Comparison of ENCODE assay signal across 8 cellular contexts in the genomic region with DNA sequence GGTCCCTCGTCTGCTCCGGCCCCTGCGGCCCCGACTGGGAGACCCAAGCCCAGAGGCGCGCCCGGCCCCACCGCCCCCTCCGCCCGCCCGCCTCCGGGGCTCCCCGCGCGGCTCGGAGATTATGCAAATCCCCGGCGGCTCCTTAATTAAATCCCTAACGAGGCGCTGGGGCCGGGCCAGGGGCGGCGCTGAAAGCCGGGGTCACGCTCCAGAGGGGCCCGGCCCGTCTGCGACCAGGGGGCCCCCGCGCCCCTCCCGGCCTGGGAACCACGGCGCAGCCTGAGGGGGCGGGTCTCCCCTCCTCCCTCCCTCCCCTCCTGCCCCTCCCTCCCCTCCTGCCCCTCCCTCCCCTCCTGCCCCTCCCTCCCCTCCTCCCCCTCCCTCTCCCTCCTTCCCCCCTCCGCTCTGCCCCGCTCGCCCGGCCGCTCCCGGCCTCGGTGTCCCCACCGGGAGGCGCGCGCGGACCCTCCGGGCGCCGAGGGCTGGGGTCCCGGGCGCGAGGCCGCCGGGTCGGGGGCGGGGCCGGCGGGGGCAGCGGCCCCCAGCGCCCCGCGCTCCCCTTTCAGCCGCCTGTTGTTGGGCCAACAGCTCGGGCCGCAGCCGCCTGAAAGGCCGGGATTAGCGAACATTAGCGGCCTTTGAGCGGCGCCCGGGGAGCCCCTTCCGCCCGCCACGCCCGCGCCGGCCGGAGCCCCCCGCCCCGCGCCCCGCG. TPM values are rescaled to one million over a fixed set of nuclear protein-coding genes. Genes with fewer than 3 reads are reported as not detected.
A peak's percentile ranks its signal among the peaks of the same experiment; 100 is the strongest.
DNase-seq lines count a peak whose midpoint lies in the region; ATAC-seq and TF ChIP-seq lines count a peak whose summit lies in the region.

No MANE protein-coding gene starts in this region.

- H3K27me3 Mint-ChIP-seq in glutamatergic neuron (ENCODE audit: unreplicated experiment) = no peaks in the 10 kb centered on the region

- intact Hi-C loops in gastrocnemius medialis (cut with DNase I; ENCODE audit: low total_unique reads) = no loop called here

- H3K27ac Mint-ChIP-seq in glutamatergic neuron (ENCODE audit: unreplicated experiment) = no peak overlapping the region

- DNase-seq in GM10266 (ENCODE audit: extremely low spot score) (peak; percentile 79), RWPE2 (ENCODE audit: low spot score) (no peak), glutamatergic neuron (peak; percentile 58), gastrocnemius medialis (no peak), activated gamma-delta T cell treated with Interleukin-2 at 50 U/mL for 16 hours (no peak)
- no peak for DNase-seq in activated CD4-positive, CD25-positive, alpha-beta regulatory T cell (lab: John Stamatoyannopoulos, UW)

- TF ChIP-seq POLR2A in gastrocnemius medialis (IDR thresholded peaks at IDR 0.05) = no peak

- H3K9me3 Mint-ChIP-seq in glutamatergic neuron (ENCODE audit: unreplicated experiment) = peaks cover 2% of the 10 kb centered on the region

- H3K27me3 ChIP-seq in RWPE2 (ENCODE audit: insufficient read depth, poor library complexity, severe bottlenecking) (no peaks in the 10 kb centered on the region), gastrocnemius medialis (peaks cover 2 to 18% (median 13%) of the 10 kb centered on the region in 3 donors)

- no peak overlapping the region for H3K4me3 Mint-ChIP-seq in glutamatergic neuron (ENCODE audit: unreplicated experiment)

- H3K36me3 ChIP-seq in RWPE2 (ENCODE audit: low read depth) (no peaks in the 10 kb centered on the region), gastrocnemius medialis (no peaks in the 10 kb centered on the region)

- no peaks in the 10 kb centered on the region for H3K36me3 Mint-ChIP-seq in glutamatergic neuron (ENCODE audit: unreplicated experiment)

- H3K4me3 ChIP-seq in RWPE2 (ENCODE audit: severe bottlenecking) (peak overlapping the region; percentile 34), gastrocnemius medialis (peak overlapping the region; percentile 13 to 42 (median 26))

- H3K27ac ChIP-seq in RWPE2 (ENCODE audit: poor library complexity, severe bottlenecking) = no peak overlapping the region
- no peak overlapping the region for H3K27ac ChIP-seq in gastrocnemius medialis

- H3K4me1 ChIP-seq in RWPE2 (ENCODE audit: insufficient read depth, poor library complexity, severe bottlenecking) (peaks cover 6% of the 10 kb centered on the region), gastrocnemius medialis (peaks cover 0 to 7% of the 10 kb centered on the region in 2 donors)

- no peak for TF ChIP-seq CTCF in GM10266 (IDR thresholded peaks at IDR 0.05; ENCODE audit: control insufficient read depth, insufficient read depth, low read depth, missing control alignments)
- TF ChIP-seq CTCF in RWPE2 (IDR thresholded peaks at IDR 0.05; ENCODE audit: poor library complexity, severe bottlenecking) = no peak
- TF ChIP-seq CTCF in glutamatergic neuron (IDR thresholded peaks at IDR 0.05; ENCODE audit: partially characterized antibody, unreplicated experiment) = no peak
- TF ChIP-seq CTCF in gastrocnemius medialis (IDR thresholded peaks at IDR 0.05 in 4 of 5, conservative IDR thresholded peaks at IDR 0.05 in 1 of 5) = no peak

- no peak for ATAC-seq in RWPE2 (ENCODE audit: low read depth)
- ATAC-seq in gastrocnemius medialis = no peak
- ATAC-seq in GM18520 (IDR thresholded peaks at IDR 0.05; ENCODE audit: unreplicated experiment) = no peak
- ATAC-seq in HG03571 (IDR thresholded peaks at IDR 0.05; ENCODE audit: unreplicated experiment) = no peak

- in situ Hi-C loops in gastrocnemius medialis (cut with MboI; ENCODE audit: low sequenced_read_pairs in 4 of 4) = no loop called here

- H3K4me1 Mint-ChIP-seq in glutamatergic neuron (ENCODE audit: low read depth, unreplicated experiment) = no peaks in the 10 kb centered on the region

- H3K9me3 ChIP-seq in RWPE2 (ENCODE audit: severe bottlenecking) (no peaks in the 10 kb centered on the region), gastrocnemius medialis (no peaks in the 10 kb centered on the region)

RNA-seq across cellular contexts. Expression of a gene that starts 25.9 kb away (rescaled TPM):
- total RNA-seq in glutamatergic neuron (ENCODE audit: unreplicated experiment) (11.3 TPM), gastrocnemius medialis (under 1 TPM in 3 of 4 donors, not detected in 1; 0.15 to 0.51 (median 0.18) TPM)

RNA-seq across cellular contexts. Expression of a gene that starts 45.9 kb away (rescaled TPM):
- total RNA-seq in glutamatergic neuron (ENCODE audit: unreplicated experiment) (23.0 TPM), gastrocnemius medialis (1 to 10 TPM; 1.5 to 3.2 (median 1.9) TPM)

RNA-seq across cellular contexts. Expression of a gene that starts 46.1 kb away (rescaled TPM):
- total RNA-seq in glutamatergic neuron (ENCODE audit: unreplicated experiment) (23.8 TPM), gastrocnemius medialis (10 to 100 TPM; 30.3 to 78.0 (median 44.2) TPM)

RNA-seq across cellular contexts. Expression of a gene that starts 55.1 kb away (rescaled TPM):
- total RNA-seq in glutamatergic neuron (ENCODE audit: unreplicated experiment) = 25.0 TPM
- 10 to 100 TPM; 17.0 to 25.6 (median 21.0) TPM for total RNA-seq in gastrocnemius medialis

Comparison
In these comparisons a context has a peak if more than half of its experiments do, and no peak if none do; other contexts are left out.
1. DNase-seq: peak in GM10266 (single experiment) and glutamatergic neuron (single experiment); none in RWPE2 (single experiment), gastrocnemius medialis (0 of 2), activated gamma-delta T cell treated with Interleukin-2 at 50 U/mL for 16 hours (single experiment) and activated CD4-positive, CD25-positive, alpha-beta regulatory T cell (0 of 4).